Comparison of ENCODE assay signal across 16 cellular contexts in genomic region chr10:111093741-111094380, GRCh38. TPM values are rescaled to one million over a fixed set of nuclear protein-coding genes. Genes with fewer than 3 reads are reported as not detected.
DNase-seq lines count a peak whose midpoint lies in the region; ATAC-seq and TF ChIP-seq lines count a peak whose summit lies in the region.
"Had no signal": no experiment of that assay in that cellular context is flagged by ENCODE, and none has a peak within 500 bp of the region (broad histone marks: within the 10 kb centered on the region; RNA-seq: fewer than 3 reads in every experiment).

No MANE protein-coding gene starts in this region.

- no peaks in the 10 kb centered on the region for H3K36me3 ChIP-seq in PC-3 (ENCODE audit: low read depth, low read length)
- H3K36me3 ChIP-seq in H7 (replicated peaks; ENCODE audit: control insufficient read depth, insufficient read depth, low read length), result no peaks in the 10 kb centered on the region
- H3K36me3 ChIP-seq: tibial artery had no signal

- H3F3A ChIP-seq in PC-3 (ENCODE audit: low read length, unreplicated experiment), result no peaks in the 10 kb centered on the region

- intact Hi-C loops in PC-3 (cut with micrococcal nuclease), result no loop called here

- H3K27me3 ChIP-seq in PC-3 (ENCODE audit: low read length), result no peaks in the 10 kb centered on the region; the same call in 1 of the 2 replicates
- H3K27me3 ChIP-seq in H7 (ENCODE audit: control insufficient read depth, insufficient read depth, low read length), result no peaks in the 10 kb centered on the region

- H4K20me1 ChIP-seq in PC-3 (ENCODE audit: low read length), result no peaks in the 10 kb centered on the region

- no peak overlapping the region for H3K9ac ChIP-seq in PC-3 (ENCODE audit: low read length)

- no peaks in the 10 kb centered on the region for H3K4me1 ChIP-seq in PC-3 (ENCODE audit: insufficient read depth, low read length)
- H3K4me1 ChIP-seq: tibial artery had no signal

- peak; percentile 22 for DNase-seq in ACHN
- peak; percentile 8 for DNase-seq in PC-3
- DNase-seq in fibroblast of pulmonary artery (ENCODE audit: low read depth), result peak; percentile 9
- no peak for DNase-seq in H7
- no peak for DNase-seq in inferior parietal cortex (ENCODE audit: extremely low spot score)
- DNase-seq: activated CD4-positive, alpha-beta memory T cell treated with anti-CD3 and anti-CD28 coated beads, Interleukin-2, amount 10 ng/mL, durations not matched to agents 7 days and 5 days; activated effector memory CD4-positive, alpha-beta T cell treated with anti-CD3 and anti-CD28 coated beads, Interleukin-2, amount 50 U/mL, for 16 hours; AML-193; effector memory CD4-positive, alpha-beta T cell; NCI-H1694; tibial artery had no signal

- TF ChIP-seq CTCF in PC-3 (conservative IDR thresholded peaks at IDR 0.05; ENCODE audit: low read depth, low read length) (no peak), fibroblast of pulmonary artery (IDR thresholded peaks at IDR 0.05; ENCODE audit: low read length, missing control alignments) (no peak)

- no TSS peak for BruUV-seq in PC-3 (replicated peaks; lab: Mats Ljungman, UMichigan)

- H3K9me2 ChIP-seq in PC-3 (replicated peaks; ENCODE audit: low read length), result no peaks in the 10 kb centered on the region

- peak; percentile 50 for ATAC-seq in GM18868 (IDR thresholded peaks at IDR 0.05; ENCODE audit: unreplicated experiment)
- no peak for ATAC-seq in PC-3
- no peak for ATAC-seq in HG02884 (IDR thresholded peaks at IDR 0.05; ENCODE audit: unreplicated experiment)
- no peak for ATAC-seq in HG03045 (IDR thresholded peaks at IDR 0.05; ENCODE audit: unreplicated experiment)
- ATAC-seq: GM12878 had no signal

- H2AFZ ChIP-seq in PC-3 (ENCODE audit: low read length), result no peak overlapping the region

- CTCF ChIA-PET in PC-3 (lab: Charles Lee), result no interaction called here

- POLR2A ChIA-PET in PC-3 (lab: Charles Lee; ENCODE audit: unreplicated experiment), result no interaction called here

- in situ Hi-C loops in ACHN (cut with HindIII; ENCODE audit: low pct_ligation_motif_present, low pct_unique_long_range_greater_than_20kb, low sequenced_read_pairs), result no loop called here

- no peak overlapping the region for H3K27ac ChIP-seq in PC-3 (ENCODE audit: low read length)
- H3K27ac ChIP-seq: tibial artery had no signal

- H3K4me3 ChIP-seq in PC-3 (ENCODE audit: low read length) (no peak overlapping the region), fibroblast of pulmonary artery (replicated peaks; ENCODE audit: low read depth, low read length) (no peak overlapping the region), H7 (ENCODE audit: insufficient read depth, low read depth, low read length) (no peak overlapping the region)
- H3K4me3 ChIP-seq: GM12878, tibial artery had no signal

- H3K4me2 ChIP-seq in PC-3 (ENCODE audit: low read length), result no peak overlapping the region

- no peaks in the 10 kb centered on the region for H3K9me3 ChIP-seq in PC-3 (ENCODE audit: low read length)
- H3K9me3 ChIP-seq: tibial artery had no signal

- H3K79me2 ChIP-seq in PC-3 (ENCODE audit: low read length), result no peaks in the 10 kb centered on the region

RNA-seq across cellular contexts. Expression of gene ADRA2A, which starts 17.0 kb away (rescaled TPM):
- not detected in 2 replicates for total RNA-seq in PC-3 (2014; rRNA removed)
- 1.9 and 4.3 TPM in 2 replicates for total RNA-seq in H7 (2014; rRNA removed; shearing (Covaris generic))
- total RNA-seq: activated CD4-positive, alpha-beta memory T cell treated with anti-CD3 and anti-CD28 coated beads, Interleukin-2, amount 10 ng/mL, durations not matched to agents 7 days and 5 days; kidney epithelial cell had no signal

Comparison
In these comparisons a context has a peak if more than half of its experiments do, and no peak if none do; other contexts are left out.
1. DNase-seq: peak in ACHN (single experiment), PC-3 (single experiment) and fibroblast of pulmonary artery (single experiment); none in H7 (single experiment) and inferior parietal cortex (single experiment).